ENCODE assay signal across 25 cellular contexts in genomic region chr11:43507171-43507570, GRCh38.
"Had no signal": no experiment of that assay in that cellular context is flagged by ENCODE, and none has a peak within 500 bp of the region (broad histone marks: within the 10 kb centered on the region; RNA-seq: fewer than 3 reads in every experiment).

No MANE protein-coding gene starts in this region.

- H3K27ac ChIP-seq: RWPE1, SJCRH30, SK-N-MC had no signal

- DNase-seq: IMR-90, Karpas-422, KG1, NCI-H1092, NCI-H1105 treated with DMSO at 0.1 percent for 48 hours, NCI-H1417 treated with DMSO at 0.1 percent for 48 hours, NCI-H146, NCI-H187, NCI-H2029, NCI-H2081 treated with DMSO at 0.1 percent for 48 hours, NCI-H2171, NCI-H226, NCI-H446, NCI-H510A, NCI-H524 treated with DMSO at 0.1 percent for 48 hours, NCI-H69, NCI-H774, PC-3, SHP77 treated with DMSO at 0.1 percent for 48 hours, SJCRH30 had no signal

- H3K36me3 ChIP-seq: MG63, SJCRH30 had no signal

- H3K4me3 ChIP-seq: MG63, SJCRH30, SK-N-MC had no signal

- H3K27me3 ChIP-seq: MG63 had no signal

- H3K4me1 ChIP-seq: SJCRH30 had no signal

- ATAC-seq: HepG2, Panc1, PC-3 had no signal
